Comparison of ENCODE assay signal across 22 cellular contexts in genomic region chr2:39362595-39362994, GRCh38.
"Had no signal": no experiment of that assay in that cellular context is flagged by ENCODE, and none has a peak within 500 bp of the region (broad histone marks: within the 10 kb centered on the region; RNA-seq: fewer than 3 reads in every experiment).

No MANE protein-coding gene starts in this region.

- H3K27ac ChIP-seq: KMS-11, SJSA1, SK-N-MC had no signal

- H3K27me3 ChIP-seq: SJSA1 had no signal

- DNase-seq: IMR-90, Kasumi-1, MM.1S, NCI-H1092 treated with DMSO at 0.1 percent for 48 hours, NCI-H1436, NCI-H187, NCI-H2029, NCI-H2081 treated with DMSO at 0.1 percent for 48 hours, NCI-H2171, NCI-H226, NCI-H446, NCI-H510A, NCI-H524 treated with DMSO at 0.1 percent for 48 hours, NCI-H69, NCI-H774, Right ventricle myocardium superior, RPMI8226, SIG-M5 had no signal

- H3K4me3 ChIP-seq: SJSA1, SK-N-MC had no signal

- FAIRE-seq: RCC 7860 had no signal

- H3K9ac ChIP-seq: KMS-11 had no signal

- H3K4me2 ChIP-seq: KMS-11 had no signal

- H3K4me1 ChIP-seq: SJSA1 had no signal
